In genomic region chr11:72591023-72591422, GRCh38 we compare ENCODE assay signal across 20 cellular contexts.
A peak's percentile ranks its signal among the peaks of the same experiment; 100 is the strongest.
DNase-seq lines count a peak whose midpoint lies in the region; ATAC-seq, FAIRE-seq and TF ChIP-seq lines count a peak whose summit lies in the region.
"Had no signal": no experiment of that assay in that cellular context is flagged by ENCODE, and none has a peak within 500 bp of the region (broad histone marks: within the 10 kb centered on the region; RNA-seq: fewer than 3 reads in every experiment).

No MANE protein-coding gene starts in this region.

- H2BK15ac ChIP-seq in H1 (ENCODE audit: low read length) = no peak overlapping the region

- H3K4me1 ChIP-seq in CD4-positive, CD25-positive, alpha-beta regulatory T cell (ENCODE audit: control insufficient read depth, insufficient read depth, low read length, poor library complexity, severe bottlenecking) = peaks cover 20% of the 10 kb centered on the region
- H3K4me1 ChIP-seq in HEK293 (ENCODE audit: control insufficient read depth, insufficient read depth, low read length) = no peaks in the 10 kb centered on the region
- H3K4me1 ChIP-seq in H1 (replicated peaks in 1 of 4; ENCODE audit: control insufficient read depth in 3 of 4, insufficient read depth in 4 of 4, low read length in 3 of 4) = peaks cover 5 to 24% (median 18%) of the 10 kb centered on the region in 4 experiments
- peaks cover 28% of the 10 kb centered on the region for H3K4me1 ChIP-seq in CD4-positive, alpha-beta memory T cell (ENCODE audit: insufficient read depth, low read length)
- H3K4me1 ChIP-seq: SJSA1 had no signal

- peaks cover 5% of the 10 kb centered on the region; the same call in 1 of the 2 replicates for H3K23me2 ChIP-seq in H1 (ENCODE audit: low read depth, low read length)

- no peak overlapping the region; the same call in 1 of the 2 replicates for H2AK5ac ChIP-seq in H1 (ENCODE audit: low read depth, low read length)

- no peak overlapping the region for H4K91ac ChIP-seq in H1 (replicated peaks; ENCODE audit: insufficient read length, low read length)

- no peaks in the 10 kb centered on the region for H4K20me1 ChIP-seq in H1 (replicated peaks in 1 of 2; ENCODE audit: control insufficient read depth in 1 of 2, insufficient read depth in 2 of 2, low read length in 2 of 2)

- H4K8ac ChIP-seq in H1 (ENCODE audit: extremely low read depth, insufficient read depth, low read length) = no peak overlapping the region

- no peak overlapping the region for H4K5ac ChIP-seq in H1 (ENCODE audit: insufficient read length, low read depth, low read length)

- H3K9me3 ChIP-seq in CD4-positive, CD25-positive, alpha-beta regulatory T cell (ENCODE audit: control insufficient read depth in 2 of 2, low read length in 2 of 2) = no peaks in the 10 kb centered on the region
- H3K9me3 ChIP-seq in HEK293 (ENCODE audit: control insufficient read depth, insufficient read depth, low read depth, low read length) (no peaks in the 10 kb centered on the region), H1 (ENCODE audit: insufficient read depth in 2 of 2, low read depth in 1 of 2, low read length in 1 of 2) (no peaks in the 10 kb centered on the region)
- no peaks in the 10 kb centered on the region for H3K9me3 ChIP-seq in CD4-positive, alpha-beta memory T cell (ENCODE audit: control insufficient read depth in 1 of 2, low read length in 2 of 2)
- H3K9me3 ChIP-seq: right atrium auricular region, SJSA1 had no signal

- no peaks in the 10 kb centered on the region for H3K36me3 ChIP-seq in CD4-positive, CD25-positive, alpha-beta regulatory T cell (ENCODE audit: control insufficient read depth, insufficient read depth, low read length)
- H3K36me3 ChIP-seq in HEK293 (ENCODE audit: control insufficient read depth in 2 of 2, insufficient read depth in 1 of 2, low read length in 2 of 2) = no peaks in the 10 kb centered on the region
- H3K36me3 ChIP-seq in H1 (ENCODE audit: control insufficient read depth in 2 of 4, insufficient read depth in 4 of 4, low read length in 3 of 4) = no peaks in the 10 kb centered on the region
- no peaks in the 10 kb centered on the region for H3K36me3 ChIP-seq in CD4-positive, alpha-beta memory T cell (ENCODE audit: insufficient read depth, low read length)
- H3K36me3 ChIP-seq: right atrium auricular region, SJSA1 had no signal

- CTCF ChIA-PET in HEK293 (lab: Yijun Ruan, JAX) (interaction anchor here (1.4 to 6.4 kb wide), 5 partner anchors 10 to 143 kb away, joined by 6 to 47 read pairs (median 12); no protein-coding TSS in a partner anchor), H1 (lab: Charles Lee; ENCODE audit: partially characterized antibody) (interaction anchor here (0.6 to 14.6 kb wide), 12 partner anchors 8 to 203 kb away, joined by 3 to 552 read pairs (median 8); partner anchors contain the start of genes PDE2A and STARD10)
- CTCF ChIA-PET in CD4-positive, alpha-beta memory T cell (lab: Charles Lee; ENCODE audit: partially characterized antibody) = no interaction called here

- no peak overlapping the region for H2BK20ac ChIP-seq in H1 (ENCODE audit: low read length)

- H3K27me3 ChIP-seq in CD4-positive, CD25-positive, alpha-beta regulatory T cell (ENCODE audit: control insufficient read depth, insufficient read depth, low read length) = peaks cover 16% of the 10 kb centered on the region
- H3K27me3 ChIP-seq in H1 (replicated peaks in 1 of 4; ENCODE audit: control insufficient read depth in 3 of 4, extremely low read depth in 1 of 4, insufficient read depth in 3 of 4, low read length in 3 of 4) = peaks cover 17 to 64% (median 50%) of the 10 kb centered on the region in 4 experiments
- peaks cover 11% of the 10 kb centered on the region for H3K27me3 ChIP-seq in CD4-positive, alpha-beta memory T cell (ENCODE audit: insufficient read depth, low read length)
- H3K27me3 ChIP-seq: right atrium auricular region had no signal

- no peak overlapping the region; the same call in 1 of the 2 replicates for H2BK12ac ChIP-seq in H1 (ENCODE audit: low read depth, low read length)

- H3K4me3 ChIP-seq in CD4-positive, CD25-positive, alpha-beta regulatory T cell (ENCODE audit: low read depth, low read length) = no peak overlapping the region
- H3K4me3 ChIP-seq in HEK293 (ENCODE audit: low read depth, low read length) (no peak overlapping the region), H1 (ENCODE audit: extremely low read depth in 1 of 4, insufficient read depth in 2 of 4, low read depth in 3 of 4, low read length in 4 of 4) (peak overlapping the region in 2 of 4 experiments; percentile 45 to 69; a peak in 3 of 8 replicates)
- H3K4me3 ChIP-seq in CD4-positive, alpha-beta memory T cell (ENCODE audit: low read length in 2 of 2) = no peak overlapping the region
- H3K4me3 ChIP-seq: SJSA1 had no signal

- no peak overlapping the region for H3K27ac ChIP-seq in CD4-positive, CD25-positive, alpha-beta regulatory T cell (ENCODE audit: insufficient read depth, low read length, poor library complexity, severe bottlenecking)
- H3K27ac ChIP-seq in HEK293 (ENCODE audit: extremely low read depth, low read depth, low read length) = no peak overlapping the region
- H3K27ac ChIP-seq in H1 (ENCODE audit: low read depth, low read length) = no peak overlapping the region
- H3K27ac ChIP-seq in CD4-positive, alpha-beta memory T cell (ENCODE audit: low read depth, low read length) = no peak overlapping the region
- H3K27ac ChIP-seq: right atrium auricular region, SJSA1 had no signal

- no peak for TF ChIP-seq EP300 in H1 (IDR thresholded peaks at IDR 0.05; ENCODE audit: borderline replicate concordance in 1 of 2, low read depth in 2 of 2, low read length in 2 of 2)

- intact Hi-C loops in CD4-positive, alpha-beta memory T cell (cut with micrococcal nuclease) = no loop called here

- FAIRE-seq in H1 (lab: Jason Lieb, UNC) = no peak
- FAIRE-seq: GM12892 had no signal

- no peak for TF ChIP-seq POLR2A in H1 (IDR thresholded peaks at IDR 0.05; ENCODE audit: control extremely low read depth in 1 of 2, low read depth in 2 of 2, low read length in 2 of 2)

- H3K27me3 Mint-ChIP-seq in CD4-positive, CD25-positive, alpha-beta regulatory T cell = peaks cover 61% of the 10 kb centered on the region
- H3K27me3 Mint-ChIP-seq in nephron (ENCODE audit: low read depth) = peaks cover 97% of the 10 kb centered on the region
- peaks cover 38 to 50% of the 10 kb centered on the region in 2 donors for H3K27me3 Mint-ChIP-seq in CD4-positive, alpha-beta memory T cell

- H3K79me1 ChIP-seq in H1 (ENCODE audit: low read depth, low read length) = no peaks in the 10 kb centered on the region

- H3K23ac ChIP-seq in H1 (ENCODE audit: insufficient read length) = no peak overlapping the region

- DNase-seq in CD4-positive, CD25-positive, alpha-beta regulatory T cell = no peak
- DNase-seq in H1 (ENCODE audit: low read depth in 1 of 2, low spot score in 2 of 2) (no peak), NCI-H345 (lab: John Stamatoyannopoulos, UW) (no peak), NCI-H748 treated with DMSO at 0.1 percent for 48 hours (lab: John Stamatoyannopoulos, UW) (no peak), DMS53 treated with DMSO at 0.1 percent for 48 hours (lab: John Stamatoyannopoulos, UW; ENCODE audit: unreplicated experiment) (no peak)
- no peak for DNase-seq in CD4-positive, alpha-beta memory T cell
- DNase-seq: activated CD4-positive, alpha-beta memory T cell treated with anti-CD3 and anti-CD28 coated beads for 36 hours; DMS79 treated with DMSO at 0.1 percent for 48 hours; effector memory CD4-positive, alpha-beta T cell; GOT3; left colon; midbrain; NCI-H1092; NCI-H1930; nucleus accumbens had no signal

- H3K4me2 ChIP-seq in H1 (ENCODE audit: insufficient read depth in 1 of 2, low read depth in 2 of 2, low read length in 2 of 2) = peak overlapping the region; percentile 55 to 87; a peak in 3 of 4 replicates

- no peak overlapping the region; the same call in 1 of the 2 replicates for H2BK5ac ChIP-seq in H1 (ENCODE audit: low read depth, low read length)

- peaks cover 0 to 36% (median 3%) of the 10 kb centered on the region in 4 donors for H3K4me1 Mint-ChIP-seq in CD4-positive, CD25-positive, alpha-beta regulatory T cell
- H3K4me1 Mint-ChIP-seq in nephron = peaks cover 16% of the 10 kb centered on the region
- peaks cover 16 to 52% (median 20%) of the 10 kb centered on the region in 4 donors for H3K4me1 Mint-ChIP-seq in CD4-positive, alpha-beta memory T cell

- H2AFZ ChIP-seq in H1 (ENCODE audit: low read length) = no peak overlapping the region

- H3K4ac ChIP-seq in H1 (replicated peaks; ENCODE audit: insufficient read length, low read depth, low read length) = no peak overlapping the region

- POLR2A ChIA-PET in HEK293 (lab: Yijun Ruan, JAX) = no interaction called here
- POLR2A ChIA-PET in H1 (lab: Charles Lee; ENCODE audit: partially characterized antibody) = interaction anchor here (1.5 to 1.8 kb wide), 2 partner anchors 10 to 45 kb away, joined by 4 to 5 read pairs; no protein-coding TSS in a partner anchor
- POLR2A ChIA-PET in CD4-positive, alpha-beta memory T cell (lab: Charles Lee; ENCODE audit: partially characterized antibody) = no interaction called here

- no peaks in the 10 kb centered on the region for H3K9me3 Mint-ChIP-seq in CD4-positive, CD25-positive, alpha-beta regulatory T cell
- no peaks in the 10 kb centered on the region for H3K9me3 Mint-ChIP-seq in nephron
- peaks cover 0 to 3% (median 0%) of the 10 kb centered on the region in 8 donors for H3K9me3 Mint-ChIP-seq in CD4-positive, alpha-beta memory T cell
- H3K9me3 Mint-ChIP-seq: activated CD4-positive, alpha-beta memory T cell treated with anti-CD3 and anti-CD28 coated beads for 36 hours had no signal

- TF ChIP-seq CTCF in HEK293 (tag by site-specific recombination; IDR thresholded peaks at IDR 0.05) (no peak), H1 (IDR thresholded peaks at IDR 0.05; ENCODE audit: control extremely low read depth in 1 of 3, insufficient read depth in 1 of 3, low read depth in 1 of 3, low read length in 3 of 3) (no peak), nephron (IDR thresholded peaks at IDR 0.05; ENCODE audit: unreplicated experiment in 3 of 3) (no peak)

- H3K79me2 ChIP-seq in H1 (ENCODE audit: control insufficient read depth in 1 of 2, insufficient read depth in 2 of 2, low read length in 2 of 2) = no peaks in the 10 kb centered on the region

- H3K4me3 Mint-ChIP-seq in CD4-positive, CD25-positive, alpha-beta regulatory T cell = peak overlapping the region in 2 of 4 donors; percentile 44 to 61
- peak overlapping the region in 2 of 3 experiments; percentile 6 to 46 for H3K4me3 Mint-ChIP-seq in nephron
- H3K4me3 Mint-ChIP-seq in CD4-positive, alpha-beta memory T cell = peak overlapping the region in 4 of 8 donors; percentile 36 to 68 (median 56)
- H3K4me3 Mint-ChIP-seq: activated CD4-positive, alpha-beta memory T cell treated with anti-CD3 and anti-CD28 coated beads for 36 hours had no signal

- peak overlapping the region in 2 of 3 donors; percentile 18 to 89 for H3K27ac Mint-ChIP-seq in CD4-positive, CD25-positive, alpha-beta regulatory T cell
- no peak overlapping the region for H3K27ac Mint-ChIP-seq in nephron
- peak overlapping the region in 2 of 7 donors; percentile 40 to 48 for H3K27ac Mint-ChIP-seq in CD4-positive, alpha-beta memory T cell
- H3K27ac Mint-ChIP-seq: activated CD4-positive, alpha-beta memory T cell treated with anti-CD3 and anti-CD28 coated beads for 36 hours had no signal

- H3K18ac ChIP-seq in H1 (ENCODE audit: extremely low read depth, low read length) = no peak overlapping the region

- TF ChIP-seq RAD21 in H1 (IDR thresholded peaks at IDR 0.05 in 1 of 2, conservative IDR thresholded peaks at IDR 0.05 in 1 of 2; ENCODE audit: low read depth in 2 of 2, low read length in 2 of 2) = no peak

- no peak overlapping the region for H3K9ac ChIP-seq in H1 (replicated peaks in 1 of 4; ENCODE audit: extremely low read depth in 1 of 4, low read depth in 3 of 4, low read length in 3 of 4)

- ATAC-seq in CD4-positive, CD25-positive, alpha-beta regulatory T cell (ENCODE audit: low read depth in 2 of 2) = no peak

- no peak overlapping the region for H3K14ac ChIP-seq in H1 (ENCODE audit: insufficient read length)

- H2BK120ac ChIP-seq in H1 (replicated peaks; ENCODE audit: low read depth, low read length) = no peak overlapping the region

- H3K56ac ChIP-seq in H1 (replicated peaks; ENCODE audit: insufficient read length, low read depth, low read length) = no peak overlapping the region

- 77% methylated on average over 5 of the region's 5 CpGs; no CpG with 5 or more reads in 1 of the 2 experiments for WGBS in H1 (ENCODE audit: extremely low coverage in 1 of 2, insufficient coverage in 1 of 2, insufficient read length in 1 of 2, insufficient replicate concordance in 2 of 2, low coverage in 1 of 2, low lambda C conversion rate in 2 of 2, missing lambda C conversion rate in 1 of 2), 2 experiments

- H3K36me3 Mint-ChIP-seq in CD4-positive, CD25-positive, alpha-beta regulatory T cell = peaks cover 11% of the 10 kb centered on the region
- no peaks in the 10 kb centered on the region for H3K36me3 Mint-ChIP-seq in nephron (ENCODE audit: low read depth)
- peaks cover 0 to 19% of the 10 kb centered on the region in 2 donors for H3K36me3 Mint-ChIP-seq in CD4-positive, alpha-beta memory T cell
- H3K36me3 Mint-ChIP-seq: activated CD4-positive, alpha-beta memory T cell treated with anti-CD3 and anti-CD28 coated beads for 36 hours had no signal

Comparison
In these comparisons a context has a peak if more than half of its experiments do, and no peak if none do; other contexts are left out.
1. H3K27ac Mint-ChIP-seq: peak in CD4-positive, CD25-positive, alpha-beta regulatory T cell (2 of 3); none in nephron (0 of 3).